ENCODE assay signal across 1 cellular context in genomic region chr6:138499303-138499991, GRCh38.
TF ChIP-seq lines count a peak whose summit lies in the region.

Gene NHSL1 (minus strand): TSS chr6:138499494. CDS start chr6:138499290, 204 bp downstream.

TF ChIP-seq in HepG2, 621 proteins besides CTCF, POLR2A, EP300 and RAD21 (continued from another document):
- no peak for TF ChIP-seq ZNF513 (CRISPR knock-in tag; conservative IDR thresholded peaks at IDR 0.05)
- TF ChIP-seq CBX2 (IDR thresholded peaks at IDR 0.05; ENCODE audit: low read depth, low read length) = no peak
- TF ChIP-seq CBX2 (CRISPR knock-in tag; IDR thresholded peaks at IDR 0.05; ENCODE audit: low read depth) = no peak
- TF ChIP-seq ZHX2 (IDR thresholded peaks at IDR 0.05; ENCODE audit: low read depth) = no peak
- no peak for TF ChIP-seq ZHX2 (CRISPR knock-in tag; IDR thresholded peaks at IDR 0.05; ENCODE audit: borderline replicate concordance)
- no peak for TF ChIP-seq FOXO4 (CRISPR knock-in tag; conservative IDR thresholded peaks at IDR 0.05)
- TF ChIP-seq ZNF800 (CRISPR knock-in tag; IDR thresholded peaks at IDR 0.05) = 0 out of 2 replicates have a peak, but pooled peaks have one; percentile 47
- TF ChIP-seq ZNF776 (CRISPR knock-in tag; IDR thresholded peaks at IDR 0.05) = no peak
- no peak for TF ChIP-seq ZNF282 (IDR thresholded peaks at IDR 0.05; ENCODE audit: partially characterized antibody)
- no peak; the same call in 1 of the 2 replicates for TF ChIP-seq FOXJ3 (CRISPR knock-in tag; IDR thresholded peaks at IDR 0.05; ENCODE audit: borderline replicate concordance)
- no peak for TF ChIP-seq ZNF550 (CRISPR knock-in tag; IDR thresholded peaks at IDR 0.05; ENCODE audit: borderline replicate concordance)
- TF ChIP-seq ZFP82 (CRISPR knock-in tag; IDR thresholded peaks at IDR 0.05; ENCODE audit: borderline replicate concordance) = 0 out of 2 replicates have a peak, but pooled peaks have one; percentile 32
